In genomic region chr20:32190608-32191415, GRCh38 we compare ENCODE assay signal across 8 cellular contexts. TPM values are rescaled to one million over a fixed set of nuclear protein-coding genes. Genes with fewer than 3 reads are reported as not detected.
DNase-seq lines count a peak whose midpoint lies in the region; ATAC-seq and TF ChIP-seq lines count a peak whose summit lies in the region.

No MANE protein-coding gene starts in this region.

- peak overlapping the region; percentile 62 for H3K9ac ChIP-seq in endodermal cell (ENCODE audit: extremely low read depth, low read length, poor library complexity, severe bottlenecking)

- ATAC-seq in HG03354 (IDR thresholded peaks at IDR 0.05; ENCODE audit: poor library complexity, severe bottlenecking, unreplicated experiment): no peak

- H3K9me3 Mint-ChIP-seq in endodermal cell: no peaks in the 10 kb centered on the region

- 46 to 62% methylated on average over 7 to 14 of the region's 14 CpGs for WGBS in endodermal cell (ENCODE audit: insufficient coverage in 1 of 2, insufficient read length in 1 of 2), 2 experiments

- peak overlapping the region; percentile 72 for H3K4me3 Mint-ChIP-seq in endodermal cell

- H2AFZ ChIP-seq in osteoblast (ENCODE audit: low read length): peak overlapping the region; percentile 70

- no peaks in the 10 kb centered on the region for H3K9me2 ChIP-seq in DOHH2 (replicated peaks; ENCODE audit: control insufficient read depth, low read length)

- H3K4me3 ChIP-seq in DOHH2 (ENCODE audit: low read length) (peak overlapping the region; percentile 17; the same call in 1 of the 2 replicates), endodermal cell (ENCODE audit: low read length) (peak overlapping the region; percentile 79), osteoblast (ENCODE audit: insufficient read depth, low read length) (peak overlapping the region; percentile 80)

- H3K36me3 Mint-ChIP-seq in endodermal cell (ENCODE audit: low read depth): peaks cover 20% of the 10 kb centered on the region

- H3K36me3 ChIP-seq in DOHH2 (ENCODE audit: control insufficient read depth, low read length): peaks cover 33% of the 10 kb centered on the region
- H3K36me3 ChIP-seq in endodermal cell (ENCODE audit: control insufficient read depth, insufficient read depth, low read length): peaks cover 15% of the 10 kb centered on the region
- H3K36me3 ChIP-seq in osteoblast (ENCODE audit: insufficient read depth, low read length): peaks cover 7% of the 10 kb centered on the region

- peaks cover 5% of the 10 kb centered on the region; the same call in 1 of the 2 replicates for H3F3A ChIP-seq in DOHH2 (ENCODE audit: control insufficient read depth, insufficient read depth)

- TF ChIP-seq CTCF in DOHH2 (IDR thresholded peaks at IDR 0.05; ENCODE audit: low read depth, low read length, poor library complexity, severe bottlenecking) (no peak), endodermal cell (conservative IDR thresholded peaks at IDR 0.05) (no peak), osteoblast (IDR thresholded peaks at IDR 0.05; ENCODE audit: extremely low read depth, low read depth, low read length) (no peak)

- H3K4me2 ChIP-seq in DOHH2 (ENCODE audit: low read length) (peak overlapping the region; percentile 49), osteoblast (ENCODE audit: insufficient read depth, low read length) (peak overlapping the region; percentile 92)

- H3K4me1 Mint-ChIP-seq in endodermal cell: peaks cover 22% of the 10 kb centered on the region

- H4K20me1 ChIP-seq in DOHH2 (ENCODE audit: control insufficient read depth, insufficient read depth, low read depth, low read length) (peaks cover 5% of the 10 kb centered on the region), osteoblast (ENCODE audit: insufficient read depth, low read length) (peaks cover 2% of the 10 kb centered on the region)

- H3K27me3 ChIP-seq in DOHH2 (ENCODE audit: control insufficient read depth, low read length) (peaks cover 9% of the 10 kb centered on the region), endodermal cell (ENCODE audit: control insufficient read depth, insufficient read depth, low read length, poor library complexity, severe bottlenecking) (no peaks in the 10 kb centered on the region), osteoblast (ENCODE audit: insufficient read depth, low read length) (no peaks in the 10 kb centered on the region)

- H3K27me3 Mint-ChIP-seq in endodermal cell (ENCODE audit: insufficient read depth): no peaks in the 10 kb centered on the region

- H3K9me3 ChIP-seq in DOHH2 (ENCODE audit: control insufficient read depth, insufficient read depth, low read length) (no peaks in the 10 kb centered on the region), endodermal cell (ENCODE audit: control insufficient read depth, low read length) (no peaks in the 10 kb centered on the region), osteoblast (ENCODE audit: low read depth, low read length) (no peaks in the 10 kb centered on the region)

- peak overlapping the region; percentile 36 for H3K27ac Mint-ChIP-seq in endodermal cell

- H3K4me1 ChIP-seq in DOHH2 (ENCODE audit: control insufficient read depth, low read length): peaks cover 5% of the 10 kb centered on the region
- peaks cover 6% of the 10 kb centered on the region for H3K4me1 ChIP-seq in endodermal cell (ENCODE audit: control insufficient read depth, insufficient read depth, low read length)
- peaks cover 13% of the 10 kb centered on the region for H3K4me1 ChIP-seq in osteoblast (ENCODE audit: insufficient read depth, low read length)

- H3K79me2 ChIP-seq in DOHH2 (ENCODE audit: control insufficient read depth, low read length) (no peaks in the 10 kb centered on the region; the same call in 1 of the 2 replicates), osteoblast (ENCODE audit: insufficient read depth, low read length) (peaks cover 11% of the 10 kb centered on the region)

- DNase-seq in NCI-H748 treated with DMSO at 0.1 percent for 48 hours (lab: John Stamatoyannopoulos, UW): peak; percentile 46
- DNase-seq in endodermal cell: peak; percentile 73
- peak; percentile 86 for DNase-seq in osteoblast (ENCODE audit: insufficient read length, low spot score, missing footprints)
- DNase-seq in hippocampal formation (lab: John Stamatoyannopoulos, UW): no peak
- DNase-seq in CD1c-positive myeloid dendritic cell (ENCODE audit: extremely low spot score): no peak
- no peak for DNase-seq in iPS-NIHi7 (ENCODE audit: extremely low spot score)

- no peak overlapping the region for H3K27ac ChIP-seq in DOHH2 (ENCODE audit: low read depth, low read length)
- H3K27ac ChIP-seq in endodermal cell (ENCODE audit: low read depth, low read length): peak overlapping the region; percentile 53
- peak overlapping the region; percentile 61 for H3K27ac ChIP-seq in osteoblast (ENCODE audit: low read depth, low read length)

RNA-seq across cellular contexts. Expression of gene PLAGL2, which starts 16.7 kb away (rescaled TPM):
- total RNA-seq in endodermal cell (10 to 100 TPM; 25.5 to 34.5 TPM), osteoblast (2.5 and 2.7 TPM in 2 replicates)
- 30.1 TPM for polyA plus RNA-seq in endodermal cell (2013, experiment 1 of 2)
- 26.0 TPM for polyA plus RNA-seq in endodermal cell (2013, experiment 2 of 2)

RNA-seq across cellular contexts. Expression of gene POFUT1, which starts 16.9 kb away (rescaled TPM):
- total RNA-seq in endodermal cell (10 to 100 TPM; 43.9 to 44.8 TPM), osteoblast (40.9 and 43.0 TPM in 2 replicates)
- polyA plus RNA-seq in endodermal cell (2013, experiment 1 of 2): 27.7 TPM
- polyA plus RNA-seq in endodermal cell (2013, experiment 2 of 2): 25.8 TPM

Comparison
In these comparisons a context has a peak if more than half of its experiments do, and no peak if none do; other contexts are left out.
1. H3K4me3 ChIP-seq: peak in every context shown above with its lines; median percentile 80 in osteoblast; 79 in endodermal cell; 17 in DOHH2.
2. DNase-seq: peak in NCI-H748 treated with DMSO at 0.1 percent for 48 hours (single experiment), endodermal cell (single experiment) and osteoblast (single experiment); none in hippocampal formation (0 of 2), CD1c-positive myeloid dendritic cell (single experiment) and iPS-NIHi7 (single experiment).